Comparison of ENCODE assay signal across 19 cellular contexts in the genomic region with DNA sequence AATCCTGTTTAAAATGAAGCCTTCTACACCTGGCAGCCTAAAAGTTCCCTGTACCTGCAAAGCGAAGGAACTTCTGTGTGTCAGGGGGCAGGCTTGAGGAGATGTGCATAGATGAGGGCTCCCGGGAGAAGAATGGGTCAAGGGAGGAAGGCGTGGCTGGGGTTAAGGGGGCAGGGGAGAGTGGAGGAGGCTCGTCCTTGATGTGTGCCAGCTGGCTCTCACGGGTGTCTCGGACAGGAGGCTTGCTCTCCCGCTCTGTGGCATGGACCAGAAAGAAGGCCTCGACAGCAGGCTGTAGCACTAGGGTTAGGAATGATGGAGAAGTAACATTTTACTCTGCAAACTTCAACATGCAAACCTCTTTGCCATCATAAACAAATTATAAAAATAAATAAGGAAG.
"Had no signal": no experiment of that assay in that cellular context is flagged by ENCODE, and none has a peak within 500 bp of the region (broad histone marks: within the 10 kb centered on the region; RNA-seq: fewer than 3 reads in every experiment).

No MANE protein-coding gene starts in this region.

- H3K4me3 Mint-ChIP-seq: activated B cell treated with CpG ODN at 0.5 μM for 24 hours; activated CD4-positive, alpha-beta T cell treated with anti-CD3 and anti-CD28 coated beads, Interleukin-2, amount 10 ng/mL, durations not matched to agents 24 days and 14 days; activated CD8-positive, alpha-beta memory T cell treated with anti-CD3 and anti-CD28 coated beads, Interleukin-2, amount 10 ng/mL, durations not matched to agents 7 days and 5 days had no signal

- H3K4me1 Mint-ChIP-seq: activated B cell treated with CpG ODN at 0.5 μM for 24 hours; activated CD4-positive, alpha-beta T cell treated with anti-CD3 and anti-CD28 coated beads, Interleukin-2, amount 10 ng/mL, durations not matched to agents 24 days and 14 days; activated CD8-positive, alpha-beta memory T cell treated with anti-CD3 and anti-CD28 coated beads, Interleukin-2, amount 10 ng/mL, durations not matched to agents 7 days and 5 days had no signal

- H3K27me3 Mint-ChIP-seq: activated B cell treated with CpG ODN at 0.5 μM for 24 hours; activated CD4-positive, alpha-beta T cell treated with anti-CD3 and anti-CD28 coated beads, Interleukin-2, amount 10 ng/mL, durations not matched to agents 24 days and 14 days; activated CD8-positive, alpha-beta memory T cell treated with anti-CD3 and anti-CD28 coated beads, Interleukin-2, amount 10 ng/mL, durations not matched to agents 7 days and 5 days had no signal

- H3K27ac Mint-ChIP-seq: activated B cell treated with CpG ODN at 0.5 μM for 24 hours; activated CD4-positive, alpha-beta T cell treated with anti-CD3 and anti-CD28 coated beads, Interleukin-2, amount 10 ng/mL, durations not matched to agents 24 days and 14 days; activated CD8-positive, alpha-beta memory T cell treated with anti-CD3 and anti-CD28 coated beads, Interleukin-2, amount 10 ng/mL, durations not matched to agents 7 days and 5 days had no signal

- H3K9me3 Mint-ChIP-seq: activated B cell treated with CpG ODN at 0.5 μM for 24 hours; activated CD4-positive, alpha-beta T cell treated with anti-CD3 and anti-CD28 coated beads, Interleukin-2, amount 10 ng/mL, durations not matched to agents 24 days and 14 days had no signal

- DNase-seq: activated B cell treated with CpG ODN at 0.5 μM for 24 hours; activated CD4-positive, alpha-beta T cell treated with anti-CD3 and anti-CD28 coated beads for 1 hour; activated CD4-positive, alpha-beta T cell treated with anti-CD3 and anti-CD28 coated beads, Interleukin-2, amount 10 ng/mL, durations not matched to agents 24 days and 14 days; activated CD4-positive, alpha-beta T cell treated with anti-CD3 and anti-CD28 coated beads, Interleukin-2, amount 50 U/mL, for 48 hours; activated CD8-positive, alpha-beta memory T cell treated with anti-CD3 and anti-CD28 coated beads, Interleukin-2, amount 10 ng/mL, durations not matched to agents 7 days and 5 days; amygdala; brain microvascular endothelial cell; MG63; MV-4-11; NCI-H1092 treated with DMSO at 0.1 percent for 48 hours; NCI-H1417 treated with DMSO at 0.1 percent for 48 hours; NCI-H1694; NCI-H2029 treated with DMSO at 0.1 percent for 48 hours; NCI-H510A treated with DMSO at 0.1 percent for 48 hours; NCI-H69; SHP77; SW 1271; T-helper 9 cell had no signal

- ATAC-seq: activated CD8-positive, alpha-beta memory T cell treated with anti-CD3 and anti-CD28 coated beads, Interleukin-2, amount 10 ng/mL, durations not matched to agents 7 days and 5 days; SK-N-SH treated with all-trans-retinoic acid at 6 μM for 48 hours had no signal
